ENCODE assay signal across 22 cellular contexts in genomic region chr16:85190572-85190971, GRCh38.
"Had no signal": no experiment of that assay in that cellular context is flagged by ENCODE, and none has a peak within 500 bp of the region (broad histone marks: within the 10 kb centered on the region; RNA-seq: fewer than 3 reads in every experiment).

No MANE protein-coding gene starts in this region.

- H2AFZ ChIP-seq: parathyroid adenoma had no signal

- H3K27me3 Mint-ChIP-seq: activated naive CD8-positive, alpha-beta T cell treated with anti-CD3 and anti-CD28 coated beads for 36 hours had no signal

- H3K27me3 ChIP-seq: cardiac muscle cell, colonic mucosa, tibial artery, uterus had no signal

- H3K36me3 Mint-ChIP-seq: activated CD8-positive, alpha-beta memory T cell treated with anti-CD3 and anti-CD28 coated beads, Interleukin-2, amount 10 ng/mL, durations not matched to agents 7 days and 5 days; memory B cell had no signal

- H3K9ac ChIP-seq: parathyroid adenoma had no signal

- H3K4me1 Mint-ChIP-seq: activated CD4-positive, alpha-beta memory T cell treated with anti-CD3 and anti-CD28 coated beads, Interleukin-2, amount 10 ng/mL, durations not matched to agents 7 days and 5 days; activated CD8-positive, alpha-beta memory T cell treated with anti-CD3 and anti-CD28 coated beads, Interleukin-2, amount 10 ng/mL, durations not matched to agents 7 days and 5 days; activated naive CD8-positive, alpha-beta T cell treated with anti-CD3 and anti-CD28 coated beads for 36 hours; memory B cell; naive thymus-derived CD8-positive, alpha-beta T cell had no signal

- H3K27ac Mint-ChIP-seq: activated CD4-positive, alpha-beta memory T cell treated with anti-CD3 and anti-CD28 coated beads, Interleukin-2, amount 10 ng/mL, durations not matched to agents 7 days and 5 days; activated CD8-positive, alpha-beta memory T cell treated with anti-CD3 and anti-CD28 coated beads, Interleukin-2, amount 10 ng/mL, durations not matched to agents 7 days and 5 days; activated naive CD8-positive, alpha-beta T cell treated with anti-CD3 and anti-CD28 coated beads for 36 hours; memory B cell; naive thymus-derived CD8-positive, alpha-beta T cell had no signal

- H3K4me3 Mint-ChIP-seq: activated CD4-positive, alpha-beta memory T cell treated with anti-CD3 and anti-CD28 coated beads, Interleukin-2, amount 10 ng/mL, durations not matched to agents 7 days and 5 days; activated CD8-positive, alpha-beta memory T cell treated with anti-CD3 and anti-CD28 coated beads, Interleukin-2, amount 10 ng/mL, durations not matched to agents 7 days and 5 days; activated naive CD8-positive, alpha-beta T cell treated with anti-CD3 and anti-CD28 coated beads for 36 hours; memory B cell; naive thymus-derived CD8-positive, alpha-beta T cell had no signal

- H3K9me3 ChIP-seq: colonic mucosa, mucosa of descending colon, neutrophil had no signal

- DNase-seq: activated CD4-positive, alpha-beta memory T cell treated with anti-CD3 and anti-CD28 coated beads, Interleukin-2, amount 10 ng/mL, durations not matched to agents 7 days and 5 days; activated CD4-positive, alpha-beta T cell treated with anti-CD3 and anti-CD28 coated beads for 48 hours; activated CD4-positive, CD25-positive, alpha-beta regulatory T cell; activated CD8-positive, alpha-beta memory T cell treated with anti-CD3 and anti-CD28 coated beads, Interleukin-2, amount 10 ng/mL, durations not matched to agents 7 days and 5 days; activated naive CD8-positive, alpha-beta T cell treated with anti-CD3 and anti-CD28 coated beads for 36 hours; amygdala; colonic mucosa; erythroblast; mucosa of descending colon; naive thymus-derived CD8-positive, alpha-beta T cell; stimulated activated CD4-positive, alpha-beta T cell treated with anti-CD3 and anti-CD28 coated beads, Interleukin-12 subunit alpha, Interleukin-12 subunit beta, amount 100 ng/mL, for 4 hours; stimulated activated CD4-positive, alpha-beta T cell treated with anti-CD3 and anti-CD28 coated beads, Interleukin-1b, Interleukin-23, amount 100 ng/mL, for 48 hours; stimulated activated CD8-positive, alpha-beta memory T cell treated with anti-CD3 and anti-CD28 coated beads, Interleukin-4, amount 100 ng/mL, for 48 hours; stimulated activated naive CD4-positive, alpha-beta T cell; substantia nigra; T1000; tibial artery; uterus had no signal

- H3K27ac ChIP-seq: cardiac muscle cell, colonic mucosa, neutrophil, parathyroid adenoma, tibial artery, uterus had no signal

- ATAC-seq: activated CD8-positive, alpha-beta memory T cell treated with anti-CD3 and anti-CD28 coated beads, Interleukin-2, amount 10 ng/mL, durations not matched to agents 7 days and 5 days; mucosa of descending colon; naive thymus-derived CD8-positive, alpha-beta T cell had no signal

- H3K4me3 ChIP-seq: cardiac muscle cell, colonic mucosa, mucosa of descending colon, tibial artery, uterus had no signal

- H3K4me1 ChIP-seq: colonic mucosa, uterus had no signal

- H3K36me3 ChIP-seq: cardiac muscle cell, colonic mucosa, neutrophil, tibial artery, uterus had no signal
